ENCODE assay signal across 8 cellular contexts in genomic region chr11:11486423-11486822, GRCh38.
"Had no signal": no experiment of that assay in that cellular context is flagged by ENCODE, and none has a peak within 500 bp of the region (broad histone marks: within the 10 kb centered on the region; RNA-seq: fewer than 3 reads in every experiment).

No MANE protein-coding gene starts in this region.

- H3K9me3 Mint-ChIP-seq: GM23338, H9, IgD-negative memory B cell had no signal

- H3K36me3 Mint-ChIP-seq: IgD-negative memory B cell had no signal

- H3K4me3 ChIP-seq: GM23338 had no signal

- FAIRE-seq: H1, H54, HepG2 had no signal

- H3K4me3 Mint-ChIP-seq: GM23338, H9, IgD-negative memory B cell had no signal

- DNase-seq: H9, HCEC 1CT had no signal

- H3K27ac ChIP-seq: HL-60 had no signal

- ATAC-seq: GM23338, HepG2 had no signal

- H3K4me1 Mint-ChIP-seq: GM23338 had no signal

- H3K27ac Mint-ChIP-seq: GM23338, H9, IgD-negative memory B cell had no signal

- H3K27me3 Mint-ChIP-seq: IgD-negative memory B cell had no signal
